In genomic region chr18:8001711-8002110, GRCh38 we compare ENCODE assay signal across 1 cellular context.
TF ChIP-seq lines count a peak whose summit lies in the region.

No MANE protein-coding gene starts in this region.

TF ChIP-seq in HEK293, 187 proteins besides CTCF, POLR2A, EP300 and RAD21 (continued from another document and continues in another):
- TF ChIP-seq ZNF10 (tag by site-specific recombination; IDR thresholded peaks at IDR 0.05) = 0 out of 2 replicates have a peak, but pooled peaks have one; percentile 13
- peak; percentile 16; the same call in 1 of the 2 replicates for TF ChIP-seq GFI1B (tag by site-specific recombination; IDR thresholded peaks at IDR 0.05)
- TF ChIP-seq ZBTB49 (tag by site-specific recombination; IDR thresholded peaks at IDR 0.05; ENCODE audit: low read depth) = no peak
- TF ChIP-seq ZBTB6 (tag by site-specific recombination; IDR thresholded peaks at IDR 0.05) = no peak
- TF ChIP-seq ZNF843 (tag by site-specific recombination; IDR thresholded peaks at IDR 0.05) = peak; percentile 85
- TF ChIP-seq ZNF174 (tag by site-specific recombination; IDR thresholded peaks at IDR 0.05) = 0 out of 2 replicates have a peak, but pooled peaks have one; percentile 37
- peak; percentile 84 for TF ChIP-seq OSR2 (tag by site-specific recombination; IDR thresholded peaks at IDR 0.05)
- no peak for TF ChIP-seq MYNN (tag by site-specific recombination; IDR thresholded peaks at IDR 0.05; ENCODE audit: borderline replicate concordance)
- TF ChIP-seq YY2 (tag by site-specific recombination; IDR thresholded peaks at IDR 0.05) = peak; percentile 15; the same call in 1 of the 2 replicates
- TF ChIP-seq ZNF398 (tag by site-specific recombination; IDR thresholded peaks at IDR 0.05) = peak; percentile 31; the same call in 1 of the 2 replicates
- peak; percentile 61; the same call in 1 of the 2 replicates for TF ChIP-seq ZFP37 (tag by site-specific recombination; IDR thresholded peaks at IDR 0.05)
- TF ChIP-seq ZNF423 (tag by site-specific recombination; IDR thresholded peaks at IDR 0.05) = no peak
- TF ChIP-seq ZNF48 (tag by site-specific recombination; IDR thresholded peaks at IDR 0.05) = no peak
- no peak for TF ChIP-seq ZBTB44 (tag by site-specific recombination; IDR thresholded peaks at IDR 0.05)
- TF ChIP-seq ZNF121 (tag by site-specific recombination; IDR thresholded peaks at IDR 0.05) = no peak
- TF ChIP-seq ZNF621 (tag by site-specific recombination; IDR thresholded peaks at IDR 0.05) = 0 out of 2 replicates have a peak, but pooled peaks have one; percentile 32
- TF ChIP-seq SETDB1 (IDR thresholded peaks at IDR 0.05; ENCODE audit: insufficient read length, low read length) = no peak
- no peak for TF ChIP-seq ZNF558 (tag by site-specific recombination; IDR thresholded peaks at IDR 0.05)
- TF ChIP-seq SP7 (tag by site-specific recombination; IDR thresholded peaks at IDR 0.05) = peak; percentile 83
- 0 out of 2 replicates have a peak, but pooled peaks have one; percentile 44 for TF ChIP-seq ZNF350 (tag by site-specific recombination; IDR thresholded peaks at IDR 0.05)
- no peak for TF ChIP-seq ZFHX2 (tag by site-specific recombination; conservative IDR thresholded peaks at IDR 0.05)
- TF ChIP-seq ZNF335 (tag by site-specific recombination; conservative IDR thresholded peaks at IDR 0.05) = peak; percentile 46; the same call in 1 of the 2 replicates
- no peak for TF ChIP-seq ZNF660 (tag by site-specific recombination; IDR thresholded peaks at IDR 0.05)
- peak; percentile 33; the same call in 1 of the 2 replicates for TF ChIP-seq ZNF394 (tag by site-specific recombination; IDR thresholded peaks at IDR 0.05; ENCODE audit: borderline replicate concordance)
- no peak for TF ChIP-seq EGR2 (tag by site-specific recombination; IDR thresholded peaks at IDR 0.05; ENCODE audit: low read depth)
- TF ChIP-seq ZSCAN4 (tag by site-specific recombination; IDR thresholded peaks at IDR 0.05) = no peak
- no peak for TF ChIP-seq WT1 (tag by site-specific recombination; IDR thresholded peaks at IDR 0.05)
- TF ChIP-seq ZNF132 (tag by site-specific recombination; IDR thresholded peaks at IDR 0.05; ENCODE audit: borderline replicate concordance) = no peak
- peak; percentile 47 for TF ChIP-seq ZNF366 (tag by site-specific recombination; conservative IDR thresholded peaks at IDR 0.05)
- no peak for TF ChIP-seq ZNF701 (tag by site-specific recombination; IDR thresholded peaks at IDR 0.05)
- TF ChIP-seq PRDM4 (tag by site-specific recombination; IDR thresholded peaks at IDR 0.05) = 0 out of 2 replicates have a peak, but pooled peaks have one; percentile 54
- peak; percentile 89 for TF ChIP-seq BCL6B (tag by site-specific recombination; IDR thresholded peaks at IDR 0.05)
- TF ChIP-seq ZNF211 (tag by site-specific recombination; IDR thresholded peaks at IDR 0.05; ENCODE audit: low read depth) = no peak
- no peak for TF ChIP-seq ZBTB11 (tag by site-specific recombination; conservative IDR thresholded peaks at IDR 0.05; ENCODE audit: low read depth)
- TF ChIP-seq REPIN1 (tag by site-specific recombination; IDR thresholded peaks at IDR 0.05; ENCODE audit: low read depth) = no peak
- no peak for TF ChIP-seq RBAK (tag by site-specific recombination; IDR thresholded peaks at IDR 0.05)
- TF ChIP-seq ZNF629 (tag by site-specific recombination; IDR thresholded peaks at IDR 0.05) = peak; percentile 47; the same call in 1 of the 2 replicates
- TF ChIP-seq ATF2 (tag by site-specific recombination; IDR thresholded peaks at IDR 0.05; ENCODE audit: low read depth) = 0 out of 2 replicates have a peak, but pooled peaks have one; percentile 14
- TF ChIP-seq ZNF239 (tag by site-specific recombination; IDR thresholded peaks at IDR 0.05) = no peak
- TF ChIP-seq PRDM6 (tag by site-specific recombination; IDR thresholded peaks at IDR 0.05) = peak; percentile 86
